16 cellular contexts compared by ENCODE assay signal in genomic region chr1:45265244-45265643, GRCh38. TPM values are rescaled to one million over a fixed set of nuclear protein-coding genes. Genes with fewer than 3 reads are reported as not detected.
DNase-seq lines count a peak whose midpoint lies in the region; ATAC-seq, FAIRE-seq and TF ChIP-seq lines count a peak whose summit lies in the region.
"Had no signal": no experiment of that assay in that cellular context is flagged by ENCODE, and none has a peak within 500 bp of the region (broad histone marks: within the 10 kb centered on the region; RNA-seq: fewer than 3 reads in every experiment).

No MANE protein-coding gene starts in this region.

- no peaks in the 10 kb centered on the region for H3K9me3 ChIP-seq in HepG2 (ENCODE audit: low read length)
- H3K9me3 ChIP-seq in right lobe of liver, result no peaks in the 10 kb centered on the region
- no peaks in the 10 kb centered on the region for H3K9me3 ChIP-seq in testis

- TF ChIP-seq EP300 in HepG2 (IDR thresholded peaks at IDR 0.05; ENCODE audit: low read depth in 2 of 2, low read length in 2 of 2), result no peak
- TF ChIP-seq EP300 in HepG2 (CRISPR knock-in tag; IDR thresholded peaks at IDR 0.05; ENCODE audit: borderline replicate concordance), result no peak

- CTCF ChIA-PET in HepG2 (lab: Yijun Ruan, JAX; ENCODE audit: low intra/inter-chr PET ratio, low total read pairs), result no interaction called here

- no peaks in the 10 kb centered on the region for H3K36me3 ChIP-seq in HepG2 (replicated peaks in 1 of 2; ENCODE audit: control insufficient read depth in 1 of 2, insufficient read depth in 2 of 2, low read length in 2 of 2)
- no peaks in the 10 kb centered on the region for H3K36me3 ChIP-seq in right lobe of liver
- no peaks in the 10 kb centered on the region for H3K36me3 ChIP-seq in testis (ENCODE audit: low read depth, missing control alignments)
- H3K36me3 ChIP-seq: BLaER1 treated with 17β-estradiol and CSF1 and Interleukin-3, amounts not matched to agents 10 nM and 100 nM had no signal

- H3K4me1 ChIP-seq in HepG2 (ENCODE audit: insufficient read depth, low read length), result peaks cover 57% of the 10 kb centered on the region
- peaks cover 0 to 7% (median 0%) of the 10 kb centered on the region in 4 donors for H3K4me1 ChIP-seq in right lobe of liver
- H3K4me1 ChIP-seq in testis, result peaks cover 22% of the 10 kb centered on the region
- H3K4me1 ChIP-seq: BLaER1 treated with 17β-estradiol and CSF1 and Interleukin-3, amounts not matched to agents 10 nM and 100 nM had no signal

- in situ Hi-C loops in HepG2 (cut with HindIII; ENCODE audit: extremely low pct_ligation_motif_present, low pct_unique_long_range_greater_than_20kb), result no loop called here
- in situ Hi-C loops in GM13977 (cut with MboI; ENCODE audit: low pct_unique_long_range_greater_than_20kb, low sequenced_read_pairs, unreplicated experiment), result no loop called here

- intact Hi-C loops in HepG2 (cut with micrococcal nuclease; ENCODE audit: unreplicated experiment) (no loop called here), right lobe of liver (cut with DNase I) (no loop called here), left colon (cut with DNase I, micrococcal nuclease) (no loop called here), testis (cut with DNase I; ENCODE audit: low total_unique reads) (no loop called here)

- H3K4me3 ChIP-seq in HepG2 (replicated peaks in 1 of 3; ENCODE audit: insufficient read depth in 1 of 3, low read depth in 2 of 3, low read length in 3 of 3) (no peak overlapping the region), right lobe of liver (no peak overlapping the region), testis (no peak overlapping the region)
- H3K4me3 ChIP-seq: BLaER1 treated with 17β-estradiol and CSF1 and Interleukin-3, amounts not matched to agents 10 nM and 100 nM; GM12878; GM23338 had no signal

- ATAC-seq in HepG2 (no peak), right lobe of liver (no peak), left colon (peak; percentile 65)
- ATAC-seq: GM12878, GM23338 had no signal

- BruUV-seq in HepG2 (replicated peaks; lab: Mats Ljungman, UMichigan), result no TSS peak

- no peaks in the 10 kb centered on the region for H3K79me2 ChIP-seq in HepG2 (ENCODE audit: insufficient read depth, low read length)

- DNase-seq in HepG2 (ENCODE audit: low spot score) (no peak), right lobe of liver (no peak), left colon (no peak), testis (no peak), C1 segment of cervical spinal cord (lab: John Stamatoyannopoulos, UW) (no peak), NCI-H1092 (lab: John Stamatoyannopoulos, UW) (no peak), GM13977 (ENCODE audit: low spot score) (no peak)
- DNase-seq: Calu3; CD4-positive, alpha-beta T cell; DMS 273 treated with DMSO at 0.1 percent for 48 hours; DMS79; H7 had no signal

- H3K9ac ChIP-seq in HepG2 (ENCODE audit: insufficient read depth, low read depth, low read length), result no peak overlapping the region
- H3K9ac ChIP-seq: BLaER1 treated with 17β-estradiol and CSF1 and Interleukin-3, amounts not matched to agents 10 nM and 100 nM had no signal

- no peak for TF ChIP-seq CTCF in HepG2 (CRISPR knock-in tag; IDR thresholded peaks at IDR 0.05)
- no peak for TF ChIP-seq CTCF in right lobe of liver (IDR thresholded peaks at IDR 0.05)
- no peak for TF ChIP-seq CTCF in testis (IDR thresholded peaks at IDR 0.05)
- TF ChIP-seq CTCF in GM13977 (IDR thresholded peaks at IDR 0.05; ENCODE audit: extremely low read depth, insufficient read depth, missing control alignments), result no peak

- TF ChIP-seq RAD21 in HepG2 (CRISPR knock-in tag; IDR thresholded peaks at IDR 0.05), result no peak

- peak overlapping the region; percentile 96 for H3K27ac ChIP-seq in HepG2 (ENCODE audit: extremely low read length, insufficient read depth, low read length)
- H3K27ac ChIP-seq in right lobe of liver, result no peak overlapping the region
- H3K27ac ChIP-seq in testis, result peak overlapping the region; percentile 76 to 81
- H3K27ac ChIP-seq: 22Rv1; BLaER1 treated with 17β-estradiol and CSF1 and Interleukin-3, amounts not matched to agents 10 nM and 100 nM had no signal

- no peaks in the 10 kb centered on the region for H3K27me3 ChIP-seq in HepG2 (ENCODE audit: control insufficient read depth in 1 of 2, insufficient read depth in 2 of 2, low read length in 2 of 2)
- no peaks in the 10 kb centered on the region for H3K27me3 ChIP-seq in right lobe of liver
- H3K27me3 ChIP-seq in testis, result no peaks in the 10 kb centered on the region
- H3K27me3 ChIP-seq: BLaER1 treated with 17β-estradiol and CSF1 and Interleukin-3, amounts not matched to agents 10 nM and 100 nM had no signal

- WGBS in HepG2 (ENCODE audit: low lambda C conversion rate), result 88% methylated on average over 1 of the region's 1 CpG
- WGBS in right lobe of liver (ENCODE audit: insufficient coverage, low coverage, low lambda C conversion rate, missing lambda C conversion rate), result 46% methylated on average over 1 of the region's 1 CpG
- 70 to 95% methylated on average over 1 of the region's 1 CpG for WGBS in testis, 2 donors

- H3K4me2 ChIP-seq in HepG2 (ENCODE audit: low read depth, low read length), result no peak overlapping the region
- H3K4me2 ChIP-seq: BLaER1 treated with 17β-estradiol and CSF1 and Interleukin-3, amounts not matched to agents 10 nM and 100 nM; GM23338 had no signal

- no peak for FAIRE-seq in HepG2 (lab: Jason Lieb, UNC)
- FAIRE-seq: GM12878 had no signal

- TF ChIP-seq POLR2A in HepG2 (IDR thresholded peaks at IDR 0.05; ENCODE audit: insufficient read depth in 1 of 2, low read depth in 2 of 2, low read length in 2 of 2) (no peak), right lobe of liver (IDR thresholded peaks at IDR 0.05) (no peak), testis (IDR thresholded peaks at IDR 0.05) (no peak)

- H2AFZ ChIP-seq in HepG2 (ENCODE audit: low read length), result no peak overlapping the region
- H2AFZ ChIP-seq: GM23338 had no signal

- no peaks in the 10 kb centered on the region for H4K20me1 ChIP-seq in HepG2 (ENCODE audit: insufficient read depth, low read length)
- H4K20me1 ChIP-seq: BLaER1 treated with 17β-estradiol and CSF1 and Interleukin-3, amounts not matched to agents 10 nM and 100 nM had no signal

- POLR2A ChIA-PET in HepG2 (lab: Yijun Ruan, JAX), result interaction anchor here (1.1 to 2.6 kb wide), 2 partner anchors 33 to 59 kb away, joined by 5 to 12 read pairs; partner anchors contain the start of gene ZSWIM5

TF ChIP-seq in HepG2, 621 proteins besides CTCF, POLR2A, EP300 and RAD21:
- TF ChIP-seq NFIB (CRISPR knock-in tag; IDR thresholded peaks at IDR 0.05; ENCODE audit: borderline replicate concordance), result no peak
- TF ChIP-seq HIVEP1 (CRISPR knock-in tag; IDR thresholded peaks at IDR 0.05), result no peak

RNA-seq across cellular contexts. Expression of gene ZSWIM5, which starts 58.8 kb away (rescaled TPM):
- 11.0 and 13.5 TPM in 2 replicates for total RNA-seq in HepG2 (2016; rRNA removed; fragmentation: Illumina TruSeq; extraction: Trizol)
- total RNA-seq in HepG2 (2016; cell fraction: cytosol; rRNA removed; fragmentation: Illumina TruSeq; extraction: Trizol; ENCODE audit: low read depth), result 3.1 and 3.4 TPM in 2 replicates
- 11.1 and 12.4 TPM in 2 replicates for total RNA-seq in HepG2 (2016; cell fraction: insoluble cytoplasmic fraction; rRNA removed; fragmentation: Illumina TruSeq; extraction: Trizol)
- total RNA-seq in HepG2 (2016; cell fraction: membrane; rRNA removed; fragmentation: Illumina TruSeq; extraction: Trizol), result 4.6 and 5.3 TPM in 2 replicates
- total RNA-seq in HepG2 (2016; cell fraction: nucleus; rRNA removed; fragmentation: Illumina TruSeq; extraction: Trizol), result 11.7 and 12.3 TPM in 2 replicates
- polyA plus RNA-seq in HepG2 (2011; rRNA removed), result 20.6 and 22.0 TPM in 2 replicates
- polyA plus RNA-seq in HepG2 (2011; cell fraction: cytosol; rRNA removed), result 12.4 and 16.3 TPM in 2 replicates
- polyA plus RNA-seq in HepG2 (2011; cell fraction: nucleus; rRNA removed), result 36.8 and 39.3 TPM in 2 replicates
- polyA plus RNA-seq in HepG2 (2012), result 14.2 and 16.1 TPM in 2 replicates
- 0.44 and 0.45 TPM in 2 replicates for polyA plus RNA-seq in HepG2 (2016; cell fraction: cytosol; fragmentation: Illumina TruSeq; extraction: Trizol; ENCODE audit: low read depth)
- polyA plus RNA-seq in HepG2 (2016; cell fraction: insoluble cytoplasmic fraction; fragmentation: Illumina TruSeq; extraction: Trizol; ENCODE audit: low read depth), result 10.3 and 10.4 TPM in 2 replicates
- polyA plus RNA-seq in HepG2 (2016; cell fraction: membrane; fragmentation: Illumina TruSeq; extraction: Trizol; ENCODE audit: low read depth), result 1.5 and 1.9 TPM in 2 replicates
- polyA plus RNA-seq in HepG2 (2016; cell fraction: nucleus; fragmentation: Illumina TruSeq; extraction: Trizol; ENCODE audit: insufficient read depth, low read depth), result 15.8 and 16.6 TPM in 2 replicates
- polyA minus RNA-seq in HepG2 (2011; rRNA and poly(A)+ RNA removed; ENCODE audit: low replicate concordance), result 10.3 and 47.4 TPM in 2 replicates
- 10.9 and 13.2 TPM in 2 replicates for polyA minus RNA-seq in HepG2 (2011; cell fraction: cytosol; rRNA and poly(A)+ RNA removed)
- polyA minus RNA-seq in HepG2 (2011; cell fraction: nucleus; rRNA and poly(A)+ RNA removed), result 23.5 and 24.5 TPM in 2 replicates
- under 1 TPM; 0.18 to 0.46 (median 0.31) TPM for total RNA-seq in right lobe of liver
- total RNA-seq in left colon, result 10 to 100 TPM in 1 of 2 donors, 1 to 10 TPM in 1; 8.6 to 11.1 TPM
- total RNA-seq in testis, result 10 to 100 TPM; 13.7 to 19.5 TPM
- polyA plus RNA-seq in testis (ENCODE audit: insufficient read depth, low read depth, low replicate concordance), result 8.8 TPM

Comparison
In these comparisons a context has a peak if more than half of its experiments do, and no peak if none do; other contexts are left out.
1. H3K27ac ChIP-seq: peak in HepG2 (single experiment) and testis (2 of 2); none in right lobe of liver (0 of 3).